In genomic region chr7:94449151-94449725, GRCh38 we compare ENCODE assay signal across 10 cellular contexts. TPM values are rescaled to one million over a fixed set of nuclear protein-coding genes. Genes with fewer than 3 reads are reported as not detected.
DNase-seq lines count a peak whose midpoint lies in the region; ATAC-seq and TF ChIP-seq lines count a peak whose summit lies in the region.
"Had no signal": no experiment of that assay in that cellular context is flagged by ENCODE, and none has a peak within 500 bp of the region (broad histone marks: within the 10 kb centered on the region; RNA-seq: fewer than 3 reads in every experiment).

No MANE protein-coding gene starts in this region.

- H3K36me3 Mint-ChIP-seq in type B pancreatic cell: no peaks in the 10 kb centered on the region
- H3K36me3 Mint-ChIP-seq: activated naive CD4-positive, alpha-beta T cell treated with anti-CD3 and anti-CD28 coated beads, Interleukin-2, amount 50 U/mL, for 24 hours; CD8-positive, alpha-beta memory T cell had no signal

- H3K4me3 Mint-ChIP-seq in type B pancreatic cell: no peak overlapping the region
- H3K4me3 Mint-ChIP-seq: activated naive CD4-positive, alpha-beta T cell treated with anti-CD3 and anti-CD28 coated beads, Interleukin-2, amount 50 U/mL, for 24 hours; CD8-positive, alpha-beta memory T cell had no signal

- no peak overlapping the region for H3K27ac Mint-ChIP-seq in type B pancreatic cell
- H3K27ac Mint-ChIP-seq: activated naive CD4-positive, alpha-beta T cell treated with anti-CD3 and anti-CD28 coated beads, Interleukin-2, amount 50 U/mL, for 24 hours; CD8-positive, alpha-beta memory T cell had no signal

- H3K9me3 Mint-ChIP-seq in type B pancreatic cell: peaks cover 4% of the 10 kb centered on the region
- H3K9me3 Mint-ChIP-seq: activated naive CD4-positive, alpha-beta T cell treated with anti-CD3 and anti-CD28 coated beads, Interleukin-2, amount 50 U/mL, for 24 hours; CD8-positive, alpha-beta memory T cell had no signal

- peaks cover 47% of the 10 kb centered on the region for H3K4me1 Mint-ChIP-seq in type B pancreatic cell (ENCODE audit: unreplicated experiment)
- H3K4me1 Mint-ChIP-seq: activated naive CD4-positive, alpha-beta T cell treated with anti-CD3 and anti-CD28 coated beads, Interleukin-2, amount 50 U/mL, for 24 hours; CD8-positive, alpha-beta memory T cell had no signal

- TF ChIP-seq CTCF in type B pancreatic cell (conservative IDR thresholded peaks at IDR 0.05): peak; percentile 80

- ATAC-seq in HG02623 (IDR thresholded peaks at IDR 0.05; ENCODE audit: unreplicated experiment): peak; percentile 77

- DNase-seq in NCI-H2196 (lab: John Stamatoyannopoulos, UW; ENCODE audit: unreplicated experiment) (peak; percentile 45), NCI-H2196 treated with DMSO at 0.1 percent for 48 hours (lab: John Stamatoyannopoulos, UW; ENCODE audit: unreplicated experiment) (no peak), NCI-H2081 treated with DMSO at 0.1 percent for 48 hours (lab: John Stamatoyannopoulos, UW) (peak; percentile 68), amniotic epithelial cell (ENCODE audit: low read depth) (peak; percentile 54), iPS-NIHi7 (ENCODE audit: extremely low spot score) (peak; percentile 35), type B pancreatic cell (ENCODE audit: extremely low spot score, unreplicated experiment) (no peak), mesenteric fat pad (ENCODE audit: low spot score) (no peak)

- H3K27me3 Mint-ChIP-seq in type B pancreatic cell: no peaks in the 10 kb centered on the region

RNA-seq across cellular contexts. Expression of gene COL1A2, which starts 54.5 kb away (rescaled TPM):
- total RNA-seq in type B pancreatic cell (ENCODE audit: low replicate concordance) (23.0 and 692 TPM in 2 replicates), mesenteric fat pad (401 TPM)

Comparison
In these comparisons a context has a peak if more than half of its experiments do, and no peak if none do; other contexts are left out.
1. DNase-seq: peak in NCI-H2196 (single experiment), NCI-H2081 treated with DMSO at 0.1 percent for 48 hours (single experiment), amniotic epithelial cell (single experiment) and iPS-NIHi7 (single experiment); none in NCI-H2196 treated with DMSO at 0.1 percent for 48 hours (single experiment), type B pancreatic cell (single experiment) and mesenteric fat pad (single experiment).